Comparison of ENCODE assay signal across 1 cellular context in the genomic region with DNA sequence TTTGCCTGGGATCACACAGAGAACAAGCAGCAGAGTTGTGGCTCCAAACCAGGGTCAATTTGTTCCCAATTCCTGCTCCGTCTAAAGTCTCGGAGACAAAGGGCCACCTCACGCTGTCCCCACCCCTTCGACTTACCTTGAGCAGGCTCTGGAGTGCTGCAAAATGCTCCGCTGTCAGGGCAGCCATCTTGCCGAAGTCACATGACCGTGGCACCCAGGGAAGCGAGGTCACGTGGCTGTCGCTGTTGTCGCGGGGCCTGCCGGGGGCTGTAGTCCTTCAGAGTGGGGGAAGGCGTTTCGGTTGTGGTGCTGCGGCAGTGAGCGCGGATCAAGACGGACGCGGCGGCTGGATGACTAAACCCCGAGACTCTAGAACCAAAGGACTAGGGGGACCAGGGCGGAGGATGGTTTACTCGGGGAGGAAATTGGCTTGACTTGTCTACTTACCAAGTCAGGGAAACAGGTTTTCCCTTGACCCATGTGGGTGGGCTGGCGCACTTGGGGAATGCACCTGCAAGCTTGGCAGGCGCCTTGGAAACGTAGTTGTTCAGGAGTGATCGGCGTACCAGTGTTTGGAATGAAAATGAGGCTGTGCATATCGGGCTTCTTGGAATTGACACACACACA.
TF ChIP-seq lines count a peak whose summit lies in the region.

A gene (minus strand): TSS at position 199 of the 627 bp plus-strand sequence. CDS start 12 bp downstream, at position 187.

TF ChIP-seq in K562, 482 proteins besides CTCF, POLR2A, EP300 and RAD21 (continued from another document and continues in another):
- TF ChIP-seq, protein P1, sequence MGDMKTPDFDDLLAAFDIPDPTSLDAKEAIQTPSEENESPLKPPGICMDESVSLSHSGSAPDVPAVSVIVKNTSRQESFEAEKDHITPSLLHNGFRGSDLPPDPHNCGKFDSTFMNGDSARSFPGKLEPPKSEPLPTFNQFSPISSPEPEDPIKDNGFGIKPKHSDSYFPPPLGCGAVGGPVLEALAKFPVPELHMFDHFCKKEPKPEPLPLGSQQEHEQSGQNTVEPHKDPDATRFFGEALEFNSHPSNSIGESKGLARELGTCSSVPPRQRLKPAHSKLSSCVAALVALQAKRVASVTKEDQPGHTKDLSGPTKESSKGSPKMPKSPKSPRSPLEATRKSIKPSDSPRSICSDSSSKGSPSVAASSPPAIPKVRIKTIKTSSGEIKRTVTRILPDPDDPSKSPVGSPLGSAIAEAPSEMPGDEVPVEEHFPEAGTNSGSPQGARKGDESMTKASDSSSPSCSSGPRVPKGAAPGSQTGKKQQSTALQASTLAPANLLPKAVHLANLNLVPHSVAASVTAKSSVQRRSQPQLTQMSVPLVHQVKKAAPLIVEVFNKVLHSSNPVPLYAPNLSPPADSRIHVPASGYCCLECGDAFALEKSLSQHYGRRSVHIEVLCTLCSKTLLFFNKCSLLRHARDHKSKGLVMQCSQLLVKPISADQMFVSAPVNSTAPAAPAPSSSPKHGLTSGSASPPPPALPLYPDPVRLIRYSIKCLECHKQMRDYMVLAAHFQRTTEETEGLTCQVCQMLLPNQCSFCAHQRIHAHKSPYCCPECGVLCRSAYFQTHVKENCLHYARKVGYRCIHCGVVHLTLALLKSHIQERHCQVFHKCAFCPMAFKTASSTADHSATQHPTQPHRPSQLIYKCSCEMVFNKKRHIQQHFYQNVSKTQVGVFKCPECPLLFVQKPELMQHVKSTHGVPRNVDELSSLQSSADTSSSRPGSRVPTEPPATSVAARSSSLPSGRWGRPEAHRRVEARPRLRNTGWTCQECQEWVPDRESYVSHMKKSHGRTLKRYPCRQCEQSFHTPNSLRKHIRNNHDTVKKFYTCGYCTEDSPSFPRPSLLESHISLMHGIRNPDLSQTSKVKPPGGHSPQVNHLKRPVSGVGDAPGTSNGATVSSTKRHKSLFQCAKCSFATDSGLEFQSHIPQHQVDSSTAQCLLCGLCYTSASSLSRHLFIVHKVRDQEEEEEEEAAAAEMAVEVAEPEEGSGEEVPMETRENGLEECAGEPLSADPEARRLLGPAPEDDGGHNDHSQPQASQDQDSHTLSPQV (IDR thresholded peaks at IDR 0.05), result no peak
- TF ChIP-seq KLF6 (CRISPR knock-in tag; IDR thresholded peaks at IDR 0.05; ENCODE audit: borderline replicate concordance) (peak; percentile 20; the same call in 1 of the 2 replicates), HNRNPL (IDR thresholded peaks at IDR 0.05; ENCODE audit: low read depth, low read length) (no peak), ZNF143 (CRISPR knock-in tag; IDR thresholded peaks at IDR 0.05) (peak; percentile 98), TBP (optimal IDR thresholded peaks at IDR 0.05; ENCODE audit: low read depth, low read length) (peak; percentile 82), CREB1 (IDR thresholded peaks at IDR 0.05) (peak; percentile 66), CREB1 (CRISPR knock-in tag; IDR thresholded peaks at IDR 0.05) (peak; percentile 61), MTA3 (IDR thresholded peaks at IDR 0.05; ENCODE audit: borderline replicate concordance) (0 out of 2 replicates have a peak, but pooled peaks have one; percentile 62), RAD51 (IDR thresholded peaks at IDR 0.05; ENCODE audit: borderline replicate concordance, low read depth) (peak; percentile 99), CREM (IDR thresholded peaks at IDR 0.05; ENCODE audit: low read depth) (peak; percentile 92), MEIS2 (IDR thresholded peaks at IDR 0.05; ENCODE audit: partially characterized antibody) (peak; percentile 47), NEUROD1 (IDR thresholded peaks at IDR 0.05; ENCODE audit: borderline replicate concordance, low read depth, low read length, partially characterized antibody) (peak; percentile 62), CBX1 (IDR thresholded peaks at IDR 0.05; ENCODE audit: low read depth) (peak; percentile 57; the same call in 1 of the 2 replicates), ZNF197 (CRISPR knock-in tag; IDR thresholded peaks at IDR 0.05; ENCODE audit: low read depth) (peak; percentile 73; the same call in 1 of the 2 replicates), C11orf30 (IDR thresholded peaks at IDR 0.05; ENCODE audit: low read depth) (peak; percentile 99), JUND (IDR thresholded peaks at IDR 0.05; ENCODE audit: borderline replicate concordance, low read depth, low read length) (peak; percentile 46), JUND (tag; IDR thresholded peaks at IDR 0.05; ENCODE audit: borderline replicate concordance, low read depth, low read length) (peak; percentile 16; the same call in 1 of the 3 replicates), ETV6 (IDR thresholded peaks at IDR 0.05; ENCODE audit: borderline replicate concordance in 1 of 2, low read depth in 2 of 2, low read length in 1 of 2) (no peak), ETV6 (CRISPR knock-in tag; IDR thresholded peaks at IDR 0.05; ENCODE audit: borderline replicate concordance) (no peak), TCF7 (IDR thresholded peaks at IDR 0.05; ENCODE audit: borderline replicate concordance) (no peak), ATF7 (IDR thresholded peaks at IDR 0.05) (peak; percentile 60; the same call in 1 of the 2 replicates), TCFL5 (CRISPR knock-in tag; conservative IDR thresholded peaks at IDR 0.05) (no peak), PRPF4 (IDR thresholded peaks at IDR 0.05; ENCODE audit: insufficient read depth, low read depth, low read length, poor library complexity, severe bottlenecking) (no peak), GATAD2B (IDR thresholded peaks at IDR 0.05; ENCODE audit: borderline replicate concordance) (no peak), GABPB2 (CRISPR knock-in tag; conservative IDR thresholded peaks at IDR 0.05) (no peak), BHLHE40 (IDR thresholded peaks at IDR 0.05; ENCODE audit: low read length) (peak; percentile 78), ZKSCAN1 (IDR thresholded peaks at IDR 0.05; ENCODE audit: low read depth, low read length) (peak; percentile 28; the same call in 1 of the 2 replicates), ELF1 (tag; IDR thresholded peaks at IDR 0.05) (0 out of 2 replicates have a peak, but pooled peaks have one; percentile 55), PML (IDR thresholded peaks at IDR 0.05; ENCODE audit: low read length) (0 out of 2 replicates have a peak, but pooled peaks have one; percentile 51), CTBP1 (IDR thresholded peaks at IDR 0.05; ENCODE audit: borderline replicate concordance) (peak; percentile 67), TOE1 (IDR thresholded peaks at IDR 0.05; ENCODE audit: borderline replicate concordance) (peak; percentile 99), TOE1 (CRISPR knock-in tag; IDR thresholded peaks at IDR 0.05; ENCODE audit: borderline replicate concordance, low read depth) (no peak), CHD2 (IDR thresholded peaks at IDR 0.05; ENCODE audit: low read depth, low read length) (peak; percentile 59; the same call in 1 of the 2 replicates), HCFC1 (IDR thresholded peaks at IDR 0.05; ENCODE audit: low read depth, low read length) (peak; percentile 99), SAFB (IDR thresholded peaks at IDR 0.05; ENCODE audit: borderline replicate concordance, low read depth, low read length) (no peak), PHF20 (IDR thresholded peaks at IDR 0.05; ENCODE audit: partially characterized antibody) (peak; percentile 100), RB1 (IDR thresholded peaks at IDR 0.05; ENCODE audit: low read depth) (peak; percentile 16; the same call in 1 of the 2 replicates), ATF1 (CRISPR knock-in tag; IDR thresholded peaks at IDR 0.05) (no peak), ATF1 (tag; IDR thresholded peaks at IDR 0.05) (peak; percentile 73), SPI1 (IDR thresholded peaks at IDR 0.05; ENCODE audit: borderline replicate concordance, low read depth, low read length) (0 out of 2 replicates have a peak, but pooled peaks have one; percentile 5)
- TF ChIP-seq, protein P2, sequence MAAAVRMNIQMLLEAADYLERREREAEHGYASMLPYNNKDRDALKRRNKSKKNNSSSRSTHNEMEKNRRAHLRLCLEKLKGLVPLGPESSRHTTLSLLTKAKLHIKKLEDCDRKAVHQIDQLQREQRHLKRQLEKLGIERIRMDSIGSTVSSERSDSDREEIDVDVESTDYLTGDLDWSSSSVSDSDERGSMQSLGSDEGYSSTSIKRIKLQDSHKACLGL (CRISPR knock-in tag; IDR thresholded peaks at IDR 0.05; ENCODE audit: borderline replicate concordance, poor library complexity, severe bottlenecking), result no peak
- TF ChIP-seq, protein P3, sequence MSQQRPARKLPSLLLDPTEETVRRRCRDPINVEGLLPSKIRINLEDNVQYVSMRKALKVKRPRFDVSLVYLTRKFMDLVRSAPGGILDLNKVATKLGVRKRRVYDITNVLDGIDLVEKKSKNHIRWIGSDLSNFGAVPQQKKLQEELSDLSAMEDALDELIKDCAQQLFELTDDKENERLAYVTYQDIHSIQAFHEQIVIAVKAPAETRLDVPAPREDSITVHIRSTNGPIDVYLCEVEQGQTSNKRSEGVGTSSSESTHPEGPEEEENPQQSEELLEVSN (IDR thresholded peaks at IDR 0.05; ENCODE audit: borderline replicate concordance in 1 of 2, extremely low read depth in 1 of 2, insufficient read depth in 1 of 2, insufficient read length in 1 of 2, low read depth in 1 of 2, low read length in 1 of 2, poor library complexity in 1 of 2, severe bottlenecking in 1 of 2), result peak; percentile 26 to 39
- TF ChIP-seq, protein P4, sequence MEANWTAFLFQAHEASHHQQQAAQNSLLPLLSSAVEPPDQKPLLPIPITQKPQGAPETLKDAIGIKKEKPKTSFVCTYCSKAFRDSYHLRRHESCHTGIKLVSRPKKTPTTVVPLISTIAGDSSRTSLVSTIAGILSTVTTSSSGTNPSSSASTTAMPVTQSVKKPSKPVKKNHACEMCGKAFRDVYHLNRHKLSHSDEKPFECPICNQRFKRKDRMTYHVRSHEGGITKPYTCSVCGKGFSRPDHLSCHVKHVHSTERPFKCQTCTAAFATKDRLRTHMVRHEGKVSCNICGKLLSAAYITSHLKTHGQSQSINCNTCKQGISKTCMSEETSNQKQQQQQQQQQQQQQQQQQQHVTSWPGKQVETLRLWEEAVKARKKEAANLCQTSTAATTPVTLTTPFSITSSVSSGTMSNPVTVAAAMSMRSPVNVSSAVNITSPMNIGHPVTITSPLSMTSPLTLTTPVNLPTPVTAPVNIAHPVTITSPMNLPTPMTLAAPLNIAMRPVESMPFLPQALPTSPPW (CRISPR knock-in tag; IDR thresholded peaks at IDR 0.05), result peak; percentile 52
- TF ChIP-seq, protein P5, sequence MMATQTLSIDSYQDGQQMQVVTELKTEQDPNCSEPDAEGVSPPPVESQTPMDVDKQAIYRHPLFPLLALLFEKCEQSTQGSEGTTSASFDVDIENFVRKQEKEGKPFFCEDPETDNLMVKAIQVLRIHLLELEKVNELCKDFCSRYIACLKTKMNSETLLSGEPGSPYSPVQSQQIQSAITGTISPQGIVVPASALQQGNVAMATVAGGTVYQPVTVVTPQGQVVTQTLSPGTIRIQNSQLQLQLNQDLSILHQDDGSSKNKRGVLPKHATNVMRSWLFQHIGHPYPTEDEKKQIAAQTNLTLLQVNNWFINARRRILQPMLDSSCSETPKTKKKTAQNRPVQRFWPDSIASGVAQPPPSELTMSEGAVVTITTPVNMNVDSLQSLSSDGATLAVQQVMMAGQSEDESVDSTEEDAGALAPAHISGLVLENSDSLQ (IDR thresholded peaks at IDR 0.05), result peak; percentile 76
- TF ChIP-seq, protein P6, sequence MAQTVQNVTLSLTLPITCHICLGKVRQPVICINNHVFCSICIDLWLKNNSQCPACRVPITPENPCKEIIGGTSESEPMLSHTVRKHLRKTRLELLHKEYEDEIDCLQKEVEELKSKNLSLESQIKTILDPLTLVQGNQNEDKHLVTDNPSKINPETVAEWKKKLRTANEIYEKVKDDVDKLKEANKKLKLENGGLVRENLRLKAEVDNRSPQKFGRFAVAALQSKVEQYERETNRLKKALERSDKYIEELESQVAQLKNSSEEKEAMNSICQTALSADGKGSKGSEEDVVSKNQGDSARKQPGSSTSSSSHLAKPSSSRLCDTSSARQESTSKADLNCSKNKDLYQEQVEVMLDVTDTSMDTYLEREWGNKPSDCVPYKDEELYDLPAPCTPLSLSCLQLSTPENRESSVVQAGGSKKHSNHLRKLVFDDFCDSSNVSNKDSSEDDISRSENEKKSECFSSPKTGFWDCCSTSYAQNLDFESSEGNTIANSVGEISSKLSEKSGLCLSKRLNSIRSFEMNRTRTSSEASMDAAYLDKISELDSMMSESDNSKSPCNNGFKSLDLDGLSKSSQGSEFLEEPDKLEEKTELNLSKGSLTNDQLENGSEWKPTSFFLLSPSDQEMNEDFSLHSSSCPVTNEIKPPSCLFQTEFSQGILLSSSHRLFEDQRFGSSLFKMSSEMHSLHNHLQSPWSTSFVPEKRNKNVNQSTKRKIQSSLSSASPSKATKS (CRISPR knock-in tag; IDR thresholded peaks at IDR 0.05), result no peak
- TF ChIP-seq, protein P7, sequence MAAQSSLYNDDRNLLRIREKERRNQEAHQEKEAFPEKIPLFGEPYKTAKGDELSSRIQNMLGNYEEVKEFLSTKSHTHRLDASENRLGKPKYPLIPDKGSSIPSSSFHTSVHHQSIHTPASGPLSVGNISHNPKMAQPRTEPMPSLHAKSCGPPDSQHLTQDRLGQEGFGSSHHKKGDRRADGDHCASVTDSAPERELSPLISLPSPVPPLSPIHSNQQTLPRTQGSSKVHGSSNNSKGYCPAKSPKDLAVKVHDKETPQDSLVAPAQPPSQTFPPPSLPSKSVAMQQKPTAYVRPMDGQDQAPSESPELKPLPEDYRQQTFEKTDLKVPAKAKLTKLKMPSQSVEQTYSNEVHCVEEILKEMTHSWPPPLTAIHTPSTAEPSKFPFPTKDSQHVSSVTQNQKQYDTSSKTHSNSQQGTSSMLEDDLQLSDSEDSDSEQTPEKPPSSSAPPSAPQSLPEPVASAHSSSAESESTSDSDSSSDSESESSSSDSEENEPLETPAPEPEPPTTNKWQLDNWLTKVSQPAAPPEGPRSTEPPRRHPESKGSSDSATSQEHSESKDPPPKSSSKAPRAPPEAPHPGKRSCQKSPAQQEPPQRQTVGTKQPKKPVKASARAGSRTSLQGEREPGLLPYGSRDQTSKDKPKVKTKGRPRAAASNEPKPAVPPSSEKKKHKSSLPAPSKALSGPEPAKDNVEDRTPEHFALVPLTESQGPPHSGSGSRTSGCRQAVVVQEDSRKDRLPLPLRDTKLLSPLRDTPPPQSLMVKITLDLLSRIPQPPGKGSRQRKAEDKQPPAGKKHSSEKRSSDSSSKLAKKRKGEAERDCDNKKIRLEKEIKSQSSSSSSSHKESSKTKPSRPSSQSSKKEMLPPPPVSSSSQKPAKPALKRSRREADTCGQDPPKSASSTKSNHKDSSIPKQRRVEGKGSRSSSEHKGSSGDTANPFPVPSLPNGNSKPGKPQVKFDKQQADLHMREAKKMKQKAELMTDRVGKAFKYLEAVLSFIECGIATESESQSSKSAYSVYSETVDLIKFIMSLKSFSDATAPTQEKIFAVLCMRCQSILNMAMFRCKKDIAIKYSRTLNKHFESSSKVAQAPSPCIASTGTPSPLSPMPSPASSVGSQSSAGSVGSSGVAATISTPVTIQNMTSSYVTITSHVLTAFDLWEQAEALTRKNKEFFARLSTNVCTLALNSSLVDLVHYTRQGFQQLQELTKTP (IDR thresholded peaks at IDR 0.05; ENCODE audit: low read depth in 1 of 2, partially characterized antibody in 2 of 2), result peak; percentile 89
- TF ChIP-seq, protein P8, sequence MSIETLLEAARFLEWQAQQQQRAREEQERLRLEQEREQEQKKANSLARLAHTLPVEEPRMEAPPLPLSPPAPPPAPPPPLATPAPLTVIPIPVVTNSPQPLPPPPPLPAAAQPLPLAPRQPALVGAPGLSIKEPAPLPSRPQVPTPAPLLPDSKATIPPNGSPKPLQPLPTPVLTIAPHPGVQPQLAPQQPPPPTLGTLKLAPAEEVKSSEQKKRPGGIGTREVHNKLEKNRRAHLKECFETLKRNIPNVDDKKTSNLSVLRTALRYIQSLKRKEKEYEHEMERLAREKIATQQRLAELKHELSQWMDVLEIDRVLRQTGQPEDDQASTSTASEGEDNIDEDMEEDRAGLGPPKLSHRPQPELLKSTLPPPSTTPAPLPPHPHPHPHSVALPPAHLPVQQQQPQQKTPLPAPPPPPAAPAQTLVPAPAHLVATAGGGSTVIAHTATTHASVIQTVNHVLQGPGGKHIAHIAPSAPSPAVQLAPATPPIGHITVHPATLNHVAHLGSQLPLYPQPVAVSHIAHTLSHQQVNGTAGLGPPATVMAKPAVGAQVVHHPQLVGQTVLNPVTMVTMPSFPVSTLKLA (conservative IDR thresholded peaks at IDR 0.05), result peak; percentile 81 to 94
